In the genomic region with DNA sequence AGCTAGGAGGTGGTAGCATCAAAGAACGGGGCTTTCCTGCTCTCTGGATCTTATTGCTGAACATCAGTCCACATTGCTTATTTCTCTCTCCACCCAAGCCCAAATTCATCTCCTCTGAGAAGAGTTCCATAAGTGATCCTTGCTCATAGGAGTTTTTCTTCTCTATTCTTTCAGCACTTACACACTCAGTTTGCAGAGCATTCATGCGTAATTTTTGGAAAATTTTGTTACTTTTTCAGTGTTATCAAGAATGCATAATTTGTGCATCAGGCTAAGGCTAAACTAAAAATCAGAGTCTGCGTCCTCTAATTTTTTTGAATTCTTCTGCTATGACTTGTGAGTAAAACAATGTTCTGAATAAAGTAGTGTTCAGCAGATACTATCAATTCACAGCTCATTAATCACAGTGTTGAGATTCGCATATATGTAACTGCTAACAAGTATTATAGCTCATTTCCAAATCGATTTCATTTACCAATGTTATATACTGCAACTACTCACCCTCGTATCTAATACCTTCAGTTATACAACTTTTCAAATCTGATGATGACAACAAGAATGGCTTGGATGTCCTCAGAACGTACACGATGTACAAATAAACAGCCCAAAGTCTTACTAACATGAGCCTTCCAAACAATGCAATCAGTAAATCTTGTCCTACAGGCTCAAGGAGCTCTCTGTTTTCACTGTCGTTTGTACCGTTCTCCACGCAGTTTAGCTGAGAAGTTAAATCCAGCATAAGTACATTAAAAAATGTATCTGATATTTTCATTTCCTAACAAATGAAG, we compare ENCODE assay signal across 1 cellular context.
TF ChIP-seq lines count a peak whose summit lies in the region.

No MANE protein-coding gene starts in this region.

TF ChIP-seq in SK-N-SH, 30 proteins besides CTCF, POLR2A, EP300 and RAD21 (continued from another document):
- TF ChIP-seq, protein P1, sequence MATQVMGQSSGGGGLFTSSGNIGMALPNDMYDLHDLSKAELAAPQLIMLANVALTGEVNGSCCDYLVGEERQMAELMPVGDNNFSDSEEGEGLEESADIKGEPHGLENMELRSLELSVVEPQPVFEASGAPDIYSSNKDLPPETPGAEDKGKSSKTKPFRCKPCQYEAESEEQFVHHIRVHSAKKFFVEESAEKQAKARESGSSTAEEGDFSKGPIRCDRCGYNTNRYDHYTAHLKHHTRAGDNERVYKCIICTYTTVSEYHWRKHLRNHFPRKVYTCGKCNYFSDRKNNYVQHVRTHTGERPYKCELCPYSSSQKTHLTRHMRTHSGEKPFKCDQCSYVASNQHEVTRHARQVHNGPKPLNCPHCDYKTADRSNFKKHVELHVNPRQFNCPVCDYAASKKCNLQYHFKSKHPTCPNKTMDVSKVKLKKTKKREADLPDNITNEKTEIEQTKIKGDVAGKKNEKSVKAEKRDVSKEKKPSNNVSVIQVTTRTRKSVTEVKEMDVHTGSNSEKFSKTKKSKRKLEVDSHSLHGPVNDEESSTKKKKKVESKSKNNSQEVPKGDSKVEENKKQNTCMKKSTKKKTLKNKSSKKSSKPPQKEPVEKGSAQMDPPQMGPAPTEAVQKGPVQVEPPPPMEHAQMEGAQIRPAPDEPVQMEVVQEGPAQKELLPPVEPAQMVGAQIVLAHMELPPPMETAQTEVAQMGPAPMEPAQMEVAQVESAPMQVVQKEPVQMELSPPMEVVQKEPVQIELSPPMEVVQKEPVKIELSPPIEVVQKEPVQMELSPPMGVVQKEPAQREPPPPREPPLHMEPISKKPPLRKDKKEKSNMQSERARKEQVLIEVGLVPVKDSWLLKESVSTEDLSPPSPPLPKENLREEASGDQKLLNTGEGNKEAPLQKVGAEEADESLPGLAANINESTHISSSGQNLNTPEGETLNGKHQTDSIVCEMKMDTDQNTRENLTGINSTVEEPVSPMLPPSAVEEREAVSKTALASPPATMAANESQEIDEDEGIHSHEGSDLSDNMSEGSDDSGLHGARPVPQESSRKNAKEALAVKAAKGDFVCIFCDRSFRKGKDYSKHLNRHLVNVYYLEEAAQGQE (IDR thresholded peaks at IDR 0.05; ENCODE audit: low read depth, low read length), result no peak
- TF ChIP-seq MXI1 (IDR thresholded peaks at IDR 0.05; ENCODE audit: low read depth, low read length), result no peak
- TF ChIP-seq, protein P2, sequence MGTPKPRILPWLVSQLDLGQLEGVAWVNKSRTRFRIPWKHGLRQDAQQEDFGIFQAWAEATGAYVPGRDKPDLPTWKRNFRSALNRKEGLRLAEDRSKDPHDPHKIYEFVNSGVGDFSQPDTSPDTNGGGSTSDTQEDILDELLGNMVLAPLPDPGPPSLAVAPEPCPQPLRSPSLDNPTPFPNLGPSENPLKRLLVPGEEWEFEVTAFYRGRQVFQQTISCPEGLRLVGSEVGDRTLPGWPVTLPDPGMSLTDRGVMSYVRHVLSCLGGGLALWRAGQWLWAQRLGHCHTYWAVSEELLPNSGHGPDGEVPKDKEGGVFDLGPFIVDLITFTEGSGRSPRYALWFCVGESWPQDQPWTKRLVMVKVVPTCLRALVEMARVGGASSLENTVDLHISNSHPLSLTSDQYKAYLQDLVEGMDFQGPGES (IDR thresholded peaks at IDR 0.05; ENCODE audit: low read depth, low read length), result no peak
- TF ChIP-seq RFX5 (IDR thresholded peaks at IDR 0.05; ENCODE audit: low read length), result no peak
TF ChIP-seq in SK-N-SH: peak in this region for 0.
